10 cellular contexts compared by ENCODE assay signal in genomic region chr9:28212979-28213378, GRCh38.
DNase-seq lines count a peak whose midpoint lies in the region; ATAC-seq and TF ChIP-seq lines count a peak whose summit lies in the region.
"Had no signal": no experiment of that assay in that cellular context is flagged by ENCODE, and none has a peak within 500 bp of the region (broad histone marks: within the 10 kb centered on the region; RNA-seq: fewer than 3 reads in every experiment).

No MANE protein-coding gene starts in this region.

- no peaks in the 10 kb centered on the region for H3K9me3 ChIP-seq in uterus

- intact Hi-C loops in uterus (cut with DNase I; ENCODE audit: low total_unique reads): no loop called here

- H3K4me3 ChIP-seq in fibroblast of the aortic adventitia (ENCODE audit: low read depth, low read length): no peak overlapping the region
- H3K4me3 ChIP-seq in uterus: no peak overlapping the region

- in situ Hi-C loops in ACHN (cut with HindIII; ENCODE audit: low pct_ligation_motif_present, low pct_unique_long_range_greater_than_20kb, low sequenced_read_pairs): no loop called here

- no peaks in the 10 kb centered on the region for H3K4me1 ChIP-seq in uterus

- peak; percentile 70 for ATAC-seq in GM21786 (IDR thresholded peaks at IDR 0.05; ENCODE audit: unreplicated experiment)
- ATAC-seq in GM21515 (IDR thresholded peaks at IDR 0.05; ENCODE audit: unreplicated experiment): no peak

- H3K27ac ChIP-seq in uterus: no peak overlapping the region

- no peaks in the 10 kb centered on the region for H3K27me3 ChIP-seq in uterus

- TF ChIP-seq CTCF in fibroblast of the aortic adventitia (IDR thresholded peaks at IDR 0.05; ENCODE audit: insufficient read depth, low read length) (no peak), uterus (IDR thresholded peaks at IDR 0.05) (no peak)

- no peaks in the 10 kb centered on the region for H3K36me3 ChIP-seq in uterus

- TF ChIP-seq POLR2A in uterus (IDR thresholded peaks at IDR 0.05): no peak

- peak; percentile 91 for DNase-seq in ACHN
- DNase-seq in NCI-H510A (lab: John Stamatoyannopoulos, UW): peak; percentile 3
- DNase-seq in fibroblast of the aortic adventitia (ENCODE audit: low read depth): peak; percentile 1
- no peak for DNase-seq in NCI-H2029 treated with DMSO at 0.1 percent for 48 hours (lab: John Stamatoyannopoulos, UW)
- DNase-seq in retina: no peak
- no peak for DNase-seq in uterus
- DNase-seq: activated CD8-positive, alpha-beta memory T cell treated with anti-CD3 and anti-CD28 coated beads, Interleukin-2, amount 50 U/mL, for 4 hours; DMS 273 treated with DMSO at 0.1 percent for 48 hours had no signal

Comparison
In these comparisons a context has a peak if more than half of its experiments do, and no peak if none do; other contexts are left out.
1. DNase-seq: peak in ACHN (single experiment), NCI-H510A (single experiment) and fibroblast of the aortic adventitia (single experiment); none in NCI-H2029 treated with DMSO at 0.1 percent for 48 hours (single experiment), retina (single experiment) and uterus (0 of 2).